21 cellular contexts compared by ENCODE assay signal in genomic region chr18:56172527-56172926, GRCh38.
"Had no signal": no experiment of that assay in that cellular context is flagged by ENCODE, and none has a peak within 500 bp of the region (broad histone marks: within the 10 kb centered on the region; RNA-seq: fewer than 3 reads in every experiment).

No MANE protein-coding gene starts in this region.

- H3K27me3 ChIP-seq: SJSA1 had no signal

- FAIRE-seq: RCC 7860 had no signal

- H3K27ac ChIP-seq: SJSA1, SK-N-MC had no signal

- H3K36me3 ChIP-seq: SJSA1 had no signal

- H3K4me3 ChIP-seq: SJSA1, SK-N-MC had no signal

- DNase-seq: KBM-7, MV-4-11, NCI-H1048, NCI-H1105, NCI-H1417 treated with DMSO at 0.1 percent for 48 hours, NCI-H146, NCI-H1694 treated with DMSO at 0.1 percent for 48 hours, NCI-H2029, NCI-H2081 treated with DMSO at 0.1 percent for 48 hours, NCI-H2171, NCI-H226, NCI-H446, NCI-H510A, NCI-H524 treated with DMSO at 0.1 percent for 48 hours, NCI-H774, Right ventricle myocardium superior, RPMI8226, SIG-M5 had no signal

- H3K9me3 ChIP-seq: SJSA1 had no signal
